Comparison of ENCODE assay signal across 26 cellular contexts in the genomic region with DNA sequence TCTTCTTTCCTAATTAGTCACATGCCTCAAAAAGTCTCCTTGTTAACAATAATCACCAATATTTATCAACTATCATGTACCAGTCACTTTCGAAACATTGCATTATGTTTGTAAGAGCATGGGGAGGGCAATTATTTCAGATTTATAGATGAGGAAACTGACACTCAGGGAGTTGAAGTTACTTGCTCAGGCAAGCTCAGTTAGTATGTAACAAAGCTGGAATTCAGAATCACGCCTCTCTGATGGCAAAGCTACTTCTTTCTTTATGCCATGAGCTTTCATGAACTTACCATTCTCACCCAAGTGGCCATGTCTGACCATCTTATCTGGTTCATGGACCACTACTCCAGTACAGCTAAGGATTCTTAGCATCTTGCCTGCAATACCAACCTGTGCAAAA.
"Had no signal": no experiment of that assay in that cellular context is flagged by ENCODE, and none has a peak within 500 bp of the region (broad histone marks: within the 10 kb centered on the region; RNA-seq: fewer than 3 reads in every experiment).

No MANE protein-coding gene starts in this region.

- H3K36me3 ChIP-seq: esophagus squamous epithelium, gastroesophageal sphincter, heart left ventricle, left lung, lower lobe of right lung had no signal

- H3K4me1 Mint-ChIP-seq: immature natural killer cell, mesothelial cell of epicardium, naive B cell had no signal

- H3K27ac ChIP-seq: coronary artery, dorsolateral prefrontal cortex, epithelial cell of prostate, esophagus squamous epithelium, gastroesophageal sphincter, heart left ventricle, hepatocyte, left lung, lower lobe of right lung had no signal

- H3K27ac Mint-ChIP-seq: immature natural killer cell, mesothelial cell of epicardium had no signal

- H3K9me3 Mint-ChIP-seq: immature natural killer cell had no signal

- ATAC-seq: esophagus mucosa, gastroesophageal sphincter, heart left ventricle, left cardiac atrium, left lung, left ventricle myocardium superior, lower lobe of right lung, mucosa of descending colon had no signal

- H3K4me3 ChIP-seq: coronary artery, dorsolateral prefrontal cortex, esophagus squamous epithelium, gastroesophageal sphincter, heart left ventricle, hepatocyte, left lung, lower lobe of right lung, mucosa of descending colon had no signal

- H3K4me2 ChIP-seq: hepatocyte had no signal

- H3K79me2 ChIP-seq: hepatocyte had no signal

- H3K4me3 Mint-ChIP-seq: immature natural killer cell, mesothelial cell of epicardium, naive B cell had no signal

- DNase-seq: dermis blood vessel endothelial cell; dorsolateral prefrontal cortex; effector CD4-positive, alpha-beta T cell; effector memory CD4-positive, alpha-beta T cell; erythroblast; esophagus squamous epithelium; heart left ventricle; hypothalamus; immature natural killer cell; islet precursor cell; left cardiac atrium; left lung; left ventricle myocardium superior; lower lobe of right lung; mesenchymal stem cell; mucosa of descending colon; naive B cell had no signal

- H3K9me3 ChIP-seq: esophagus squamous epithelium, gastroesophageal sphincter, left lung, lower lobe of right lung, mucosa of descending colon had no signal

- H2AFZ ChIP-seq: hepatocyte had no signal

- FAIRE-seq: colon, endothelial cell of umbilical vein, frontal cortex had no signal

- H3K4me1 ChIP-seq: esophagus squamous epithelium, gastroesophageal sphincter, heart left ventricle, left lung, lower lobe of right lung had no signal

- H3K36me3 Mint-ChIP-seq: immature natural killer cell, naive B cell had no signal

- H3K27me3 ChIP-seq: dorsolateral prefrontal cortex, esophagus squamous epithelium, gastroesophageal sphincter, heart left ventricle, hepatocyte, left lung had no signal
